8 cellular contexts compared by ENCODE assay signal in genomic region chr2:178804791-178805190, GRCh38. TPM values are rescaled to one million over a fixed set of nuclear protein-coding genes. Genes with fewer than 3 reads are reported as not detected.
DNase-seq lines count a peak whose midpoint lies in the region; TF ChIP-seq lines count a peak whose summit lies in the region.

No MANE protein-coding gene starts in this region.

- in situ Hi-C loops in transverse colon (cut with MboI; ENCODE audit: low pct_ligation_motif_present in 1 of 4, low pct_unique_long_range_greater_than_20kb in 1 of 4, low sequenced_read_pairs in 3 of 4) = no loop called here

- POLR2A ChIA-PET in activated CD4-positive, alpha-beta memory T cell treated with anti-CD3 and anti-CD28 coated beads, Interleukin-2, amount 10 ng/mL, durations not matched to agents 7 days and 5 days (lab: Charles Lee) = no interaction called here

- no peaks in the 10 kb centered on the region for H3K36me3 ChIP-seq in DOHH2 (ENCODE audit: control insufficient read depth, low read length)
- H3K36me3 ChIP-seq in transverse colon = no peaks in the 10 kb centered on the region

- no peaks in the 10 kb centered on the region for H3K27me3 Mint-ChIP-seq in activated CD4-positive, alpha-beta memory T cell treated with anti-CD3 and anti-CD28 coated beads, Interleukin-2, amount 10 ng/mL, durations not matched to agents 7 days and 5 days

- H3K9me3 Mint-ChIP-seq in activated CD4-positive, alpha-beta memory T cell treated with anti-CD3 and anti-CD28 coated beads, Interleukin-2, amount 10 ng/mL, durations not matched to agents 7 days and 5 days = no peaks in the 10 kb centered on the region

- CTCF ChIA-PET in activated CD4-positive, alpha-beta memory T cell treated with anti-CD3 and anti-CD28 coated beads, Interleukin-2, amount 10 ng/mL, durations not matched to agents 7 days and 5 days (lab: Charles Lee) = interaction anchor here (1.2 to 1.5 kb wide), 3 partner anchors 10 to 25 kb away, joined by 3 to 4 read pairs (median 4); no protein-coding TSS in a partner anchor

- intact Hi-C loops in transverse colon (cut with DNase I; ENCODE audit: low total_unique reads) = no loop called here

- TF ChIP-seq POLR2A in transverse colon (IDR thresholded peaks at IDR 0.05) = no peak

- TF ChIP-seq EP300 in transverse colon (IDR thresholded peaks at IDR 0.05; ENCODE audit: low read depth) = no peak

- peak; percentile 39 for DNase-seq in H4 (ENCODE audit: low spot score)
- DNase-seq in NCI-H226 = peak; percentile 8
- peak; percentile 12 for DNase-seq in epithelial cell of proximal tubule (ENCODE audit: low read depth)
- DNase-seq in transverse colon = no peak
- no peak for DNase-seq in NCI-H345 treated with DMSO at 0.1 percent for 48 hours (lab: John Stamatoyannopoulos, UW; ENCODE audit: unreplicated experiment)
- DNase-seq in activated CD4-positive, alpha-beta memory T cell treated with anti-CD3 and anti-CD28 coated beads, Interleukin-2, amount 10 ng/mL, durations not matched to agents 7 days and 5 days = no peak
- DNase-seq in NCI-H2029 (lab: John Stamatoyannopoulos, UW) = no peak

- H3K79me2 ChIP-seq in DOHH2 (ENCODE audit: control insufficient read depth, low read length) = no peaks in the 10 kb centered on the region

- no peak overlapping the region for H3K4me2 ChIP-seq in DOHH2 (ENCODE audit: low read length)

- H3K27me3 ChIP-seq in DOHH2 (ENCODE audit: control insufficient read depth, low read length) (no peaks in the 10 kb centered on the region), transverse colon (no peaks in the 10 kb centered on the region)

- H3K4me3 ChIP-seq in DOHH2 (ENCODE audit: low read length) (no peak overlapping the region), epithelial cell of proximal tubule (ENCODE audit: low read depth, low read length) (no peak overlapping the region), transverse colon (no peak overlapping the region)

- no peaks in the 10 kb centered on the region for H3F3A ChIP-seq in DOHH2 (ENCODE audit: control insufficient read depth, insufficient read depth)

- TF ChIP-seq CTCF in DOHH2 (IDR thresholded peaks at IDR 0.05; ENCODE audit: low read depth, low read length, poor library complexity, severe bottlenecking) (peak; percentile 71), epithelial cell of proximal tubule (conservative IDR thresholded peaks at IDR 0.05; ENCODE audit: low read depth, low read length) (peak; percentile 53), transverse colon (IDR thresholded peaks at IDR 0.05) (peak; percentile 22 to 56 (median 40))

- H3K9me3 ChIP-seq in DOHH2 (ENCODE audit: control insufficient read depth, insufficient read depth, low read length) (no peaks in the 10 kb centered on the region), transverse colon (no peaks in the 10 kb centered on the region)

- H3K4me3 Mint-ChIP-seq in activated CD4-positive, alpha-beta memory T cell treated with anti-CD3 and anti-CD28 coated beads, Interleukin-2, amount 10 ng/mL, durations not matched to agents 7 days and 5 days = no peak overlapping the region

- H3K27ac ChIP-seq in DOHH2 (ENCODE audit: low read depth, low read length) = no peak overlapping the region
- H3K27ac ChIP-seq in transverse colon = no peak overlapping the region

- WGBS in transverse colon (ENCODE audit: low coverage in 1 of 2), 2 donors = 70% methylated on average over 3 of the region's 3 CpGs

- H4K20me1 ChIP-seq in DOHH2 (ENCODE audit: control insufficient read depth, insufficient read depth, low read depth, low read length) = no peaks in the 10 kb centered on the region

- no peaks in the 10 kb centered on the region for H3K4me1 Mint-ChIP-seq in activated CD4-positive, alpha-beta memory T cell treated with anti-CD3 and anti-CD28 coated beads, Interleukin-2, amount 10 ng/mL, durations not matched to agents 7 days and 5 days

- H3K4me1 ChIP-seq in DOHH2 (ENCODE audit: control insufficient read depth, low read length) (no peaks in the 10 kb centered on the region), transverse colon (no peaks in the 10 kb centered on the region)

- no peaks in the 10 kb centered on the region for H3K9me2 ChIP-seq in DOHH2 (replicated peaks; ENCODE audit: control insufficient read depth, low read length)

- H3K27ac Mint-ChIP-seq in activated CD4-positive, alpha-beta memory T cell treated with anti-CD3 and anti-CD28 coated beads, Interleukin-2, amount 10 ng/mL, durations not matched to agents 7 days and 5 days = no peak overlapping the region

- H3K36me3 Mint-ChIP-seq in activated CD4-positive, alpha-beta memory T cell treated with anti-CD3 and anti-CD28 coated beads, Interleukin-2, amount 10 ng/mL, durations not matched to agents 7 days and 5 days (ENCODE audit: low read depth) = no peaks in the 10 kb centered on the region

RNA-seq across cellular contexts. Expression of gene TTN, which starts 2.4 kb away (rescaled TPM):
- not detected in 2 replicates for total RNA-seq in H4 (2014; rRNA removed; shearing (Covaris generic))
- total RNA-seq in epithelial cell of proximal tubule = 0.12 TPM in 1 of 2 replicates, not detected in the other
- total RNA-seq in transverse colon = 10 to 100 TPM in 2 of 4 donors, 1 to 10 TPM in 2; 6.2 to 43.4 (median 18.1) TPM
- total RNA-seq in activated CD4-positive, alpha-beta memory T cell treated with anti-CD3 and anti-CD28 coated beads, Interleukin-2, amount 10 ng/mL, durations not matched to agents 7 days and 5 days = 1 to 10 TPM; 2.1 to 2.3 TPM

Comparison
In these comparisons a context has a peak if more than half of its experiments do, and no peak if none do; other contexts are left out.
1. DNase-seq: peak in H4 (single experiment), NCI-H226 (single experiment) and epithelial cell of proximal tubule (single experiment); none in transverse colon (single experiment), NCI-H345 treated with DMSO at 0.1 percent for 48 hours (single experiment), activated CD4-positive, alpha-beta memory T cell treated with anti-CD3 and anti-CD28 coated beads, Interleukin-2, amount 10 ng/mL, durations not matched to agents 7 days and 5 days (single experiment) and NCI-H2029 (single experiment).
2. Peak in every context shown above with its lines, with median percentiles within 50 percentile points of each other: CTCF ChIP-seq.